Comparison of ENCODE assay signal across 8 cellular contexts in genomic region chr19:33346665-33347064, GRCh38.
"Had no signal": no experiment of that assay in that cellular context is flagged by ENCODE, and none has a peak within 500 bp of the region (broad histone marks: within the 10 kb centered on the region; RNA-seq: fewer than 3 reads in every experiment).

No MANE protein-coding gene starts in this region.

- H3K27ac ChIP-seq: KMS-11 had no signal

- FAIRE-seq: HTR-8/SVneo had no signal

- H3K4me3 ChIP-seq: GM23338, HAP-1 had no signal

- H3K4me3 Mint-ChIP-seq: GM23338 had no signal

- H3K9ac ChIP-seq: KMS-11 had no signal

- H3K9me3 Mint-ChIP-seq: GM23338 had no signal

- H3K36me3 ChIP-seq: HAP-1 had no signal

- H2AFZ ChIP-seq: GM23338 had no signal

- H3K4me2 ChIP-seq: GM23338, KMS-11 had no signal

- ATAC-seq: GM23338, HCT116 had no signal

- H3K27ac Mint-ChIP-seq: GM23338 had no signal

- DNase-seq: H7, Karpas-422, KBM-7 had no signal

- H3K4me1 ChIP-seq: HAP-1 had no signal
